ENCODE assay signal across 2 cellular contexts in the genomic region with DNA sequence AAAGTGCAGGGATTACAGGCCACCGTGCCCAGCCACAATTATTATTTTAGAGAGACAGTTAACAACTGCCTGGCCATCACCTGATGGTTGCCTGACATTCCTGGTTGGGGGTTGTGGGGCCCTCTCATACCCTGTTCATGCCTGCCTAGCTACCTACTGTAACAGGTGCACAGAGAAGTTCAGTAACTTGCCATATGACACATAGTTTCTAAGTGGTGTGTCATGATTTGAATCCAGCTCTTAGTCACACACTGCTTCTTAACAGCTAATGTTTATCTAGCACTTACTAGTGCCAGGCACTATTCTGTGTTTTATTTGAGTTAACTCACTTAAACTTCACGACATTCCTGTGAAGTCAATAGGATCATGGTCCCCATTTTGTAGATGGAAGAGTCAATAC.
TF ChIP-seq lines count a peak whose summit lies in the region.

No MANE protein-coding gene starts in this region.

TF ChIP-seq in IMR-90, 13 proteins besides CTCF, POLR2A, EP300 and RAD21:
- TF ChIP-seq MAFK (IDR thresholded peaks at IDR 0.05; ENCODE audit: low read depth, low read length) (no peak), MAZ (IDR thresholded peaks at IDR 0.05; ENCODE audit: borderline replicate concordance, low read depth, low read length) (no peak), RCOR1 (IDR thresholded peaks at IDR 0.05; ENCODE audit: insufficient replicate concordance, low read length) (no peak), CEBPB (IDR thresholded peaks at IDR 0.05; ENCODE audit: low read depth, low read length) (no peak)

TF ChIP-seq in H1, 55 proteins besides CTCF, POLR2A, EP300 and RAD21:
- TF ChIP-seq EZH2 (IDR thresholded peaks at IDR 0.05; ENCODE audit: low read depth, low read length, severe bottlenecking): no peak
- no peak for TF ChIP-seq CTBP2 (IDR thresholded peaks at IDR 0.05; ENCODE audit: borderline replicate concordance, insufficient read depth, insufficient read length, low read length)
- no peak for TF ChIP-seq NRF1 (IDR thresholded peaks at IDR 0.05; ENCODE audit: low read depth, low read length)
- TF ChIP-seq YY1 (IDR thresholded peaks at IDR 0.05; ENCODE audit: low read depth, low read length): no peak
- no peak for TF ChIP-seq SIX5 (IDR thresholded peaks at IDR 0.05; ENCODE audit: low read depth, low read length)
- TF ChIP-seq JUN (IDR thresholded peaks at IDR 0.05; ENCODE audit: low read depth, low read length): no peak
- TF ChIP-seq BACH1 (IDR thresholded peaks at IDR 0.05; ENCODE audit: low read length): no peak
- no peak for TF ChIP-seq SIN3A (conservative IDR thresholded peaks at IDR 0.05 in 1 of 2, IDR thresholded peaks at IDR 0.05 in 1 of 2; ENCODE audit: low read depth in 1 of 2, low read length in 2 of 2)
- no peak for TF ChIP-seq HDAC2 (IDR thresholded peaks at IDR 0.05; ENCODE audit: borderline replicate concordance in 1 of 2, low read depth in 2 of 2, low read length in 2 of 2)
